Comparison of ENCODE assay signal across 18 cellular contexts in the genomic region with DNA sequence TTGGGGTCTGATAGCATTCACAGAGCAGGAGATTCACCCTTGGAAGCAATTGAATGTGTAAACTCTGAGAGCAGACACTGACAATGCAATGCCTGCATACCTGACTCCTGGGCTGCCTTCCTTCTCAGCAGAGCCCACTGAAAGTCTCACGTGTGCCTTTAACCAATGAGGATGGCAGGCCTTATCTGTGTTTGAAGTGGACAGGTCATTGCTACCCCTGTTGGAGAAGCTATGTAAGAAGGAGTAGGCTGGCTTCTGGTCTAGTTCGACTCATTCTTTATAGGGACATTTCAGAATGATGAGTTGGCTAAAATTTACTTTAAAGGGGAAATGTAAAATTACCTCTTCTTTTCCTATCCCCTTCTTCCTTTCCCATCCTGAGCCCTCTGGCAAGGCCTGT.
A peak's percentile ranks its signal among the peaks of the same experiment; 100 is the strongest.
DNase-seq lines count a peak whose midpoint lies in the region; ATAC-seq, FAIRE-seq and TF ChIP-seq lines count a peak whose summit lies in the region.
"Had no signal": no experiment of that assay in that cellular context is flagged by ENCODE, and none has a peak within 500 bp of the region (broad histone marks: within the 10 kb centered on the region; RNA-seq: fewer than 3 reads in every experiment).

No MANE protein-coding gene starts in this region.

- TF ChIP-seq CTCF in Caco-2 (IDR thresholded peaks at IDR 0.05; ENCODE audit: insufficient read depth in 1 of 2, low read depth in 1 of 2, low read length in 1 of 2, severe bottlenecking in 1 of 2, unreplicated experiment in 1 of 2), result no peak

- H3K79me2 ChIP-seq in GM23248 (ENCODE audit: insufficient read depth), result no peaks in the 10 kb centered on the region

- H3K9me2 ChIP-seq in GM23248 (ENCODE audit: insufficient read depth), result no peaks in the 10 kb centered on the region

- TSS peak; percentile 47 for BruUV-seq in Caco-2 (replicated peaks; lab: Mats Ljungman, UMichigan)

- H3K9me3 ChIP-seq in Caco-2 (peaks cover 12% of the 10 kb centered on the region), GM23248 (ENCODE audit: low read depth) (no peaks in the 10 kb centered on the region)

- 52 to 62% methylated on average over 2 of the region's 2 CpGs for WGBS in GM23248 (ENCODE audit: low coverage in 1 of 2, low lambda C conversion rate in 2 of 2, missing lambda C conversion rate in 2 of 2), 2 experiments

- no peak overlapping the region for H2AFZ ChIP-seq in GM23248

- DNase-seq in Caco-2 (peak in 1 of 2 experiments; percentile 21), GM23248 (peak; percentile 8), amniotic epithelial cell (ENCODE audit: low read depth) (peak; percentile 3), kidney tubule cell (ENCODE audit: low spot score) (peak; percentile 12), HTR-8/SVneo (ENCODE audit: insufficient read length, low spot score) (no peak)
- DNase-seq: C1 segment of cervical spinal cord; CD4-positive, alpha-beta T cell; DMS153; DND-41; GDM1; GOT3; H9; KG1 had no signal

- CTCF ChIA-PET in Caco-2 (lab: Charles Lee), result interaction anchor here (2.3 kb wide), 1 partner anchor 89 kb away, joined by 9 read pairs; no protein-coding TSS in a partner anchor

- in situ Hi-C loops in GM23248 (cut with MboI), result no loop called here

- POLR2A ChIA-PET in Caco-2 (lab: Charles Lee), result no interaction called here

- H3K27me3 Mint-ChIP-seq in Caco-2 (ENCODE audit: insufficient read depth, unreplicated experiment), result no peaks in the 10 kb centered on the region
- H3K27me3 Mint-ChIP-seq: B cell had no signal

- intact Hi-C loops in Caco-2 (cut with micrococcal nuclease; ENCODE audit: unreplicated experiment), result no loop called here

- H3K4me3 Mint-ChIP-seq in Caco-2 (ENCODE audit: unreplicated experiment), result no peak overlapping the region
- H3K4me3 Mint-ChIP-seq: B cell; CD4-positive, alpha-beta T cell; H9 had no signal

- FAIRE-seq in HTR-8/SVneo (lab: Jason Lieb, UNC), result no peak
- FAIRE-seq: D721Med had no signal

- H3K4me1 Mint-ChIP-seq in Caco-2 (ENCODE audit: low read depth, unreplicated experiment), result no peaks in the 10 kb centered on the region
- H3K4me1 Mint-ChIP-seq: B cell, H9 had no signal

- no peaks in the 10 kb centered on the region; the same call in 1 of the 2 replicates for H3K4me1 ChIP-seq in Caco-2
- H3K4me1 ChIP-seq in GM23248 (ENCODE audit: insufficient read depth), result no peaks in the 10 kb centered on the region

- ATAC-seq in GM18873 (IDR thresholded peaks at IDR 0.05; ENCODE audit: low FRiP score, unreplicated experiment) (no peak), GM18517 (IDR thresholded peaks at IDR 0.05; ENCODE audit: unreplicated experiment) (no peak), HG02588 (IDR thresholded peaks at IDR 0.05; ENCODE audit: unreplicated experiment) (no peak)

- no peak overlapping the region for H3K9ac ChIP-seq in GM23248

- H3K27me3 ChIP-seq in Caco-2 (replicated peaks; ENCODE audit: control insufficient read depth, insufficient read depth, low read length) (no peaks in the 10 kb centered on the region), GM23248 (replicated peaks; ENCODE audit: insufficient read depth) (no peaks in the 10 kb centered on the region)

- H3K4me2 ChIP-seq in GM23248 (ENCODE audit: unreplicated experiment), result no peak overlapping the region

- no peaks in the 10 kb centered on the region for H3F3A ChIP-seq in GM23248 (ENCODE audit: insufficient read depth)

- H3K4me3 ChIP-seq in Caco-2 (ENCODE audit: low read depth, low read length) (no peak overlapping the region), GM23248 (no peak overlapping the region)

- H3K27ac Mint-ChIP-seq in Caco-2 (ENCODE audit: unreplicated experiment), result no peak overlapping the region
- H3K27ac Mint-ChIP-seq: B cell; CD4-positive, alpha-beta T cell; H9 had no signal

- no peaks in the 10 kb centered on the region for H3K36me3 Mint-ChIP-seq in Caco-2 (ENCODE audit: insufficient read depth, unreplicated experiment)

- no peaks in the 10 kb centered on the region for H3K9me3 Mint-ChIP-seq in Caco-2 (ENCODE audit: unreplicated experiment)
- H3K9me3 Mint-ChIP-seq: CD4-positive, alpha-beta T cell; H9 had no signal

- H4K20me1 ChIP-seq in GM23248 (ENCODE audit: insufficient read depth), result no peaks in the 10 kb centered on the region

- no peaks in the 10 kb centered on the region; the same call in 1 of the 2 replicates for H3K36me3 ChIP-seq in Caco-2 (ENCODE audit: control insufficient read depth, insufficient read depth, low read length)
- no peaks in the 10 kb centered on the region for H3K36me3 ChIP-seq in GM23248 (ENCODE audit: low read depth)

- no peak overlapping the region for H3K27ac ChIP-seq in GM23248
